ENCODE assay signal across 23 cellular contexts in genomic region chr10:92844746-92845145, GRCh38. TPM values are rescaled to one million over a fixed set of nuclear protein-coding genes. Genes with fewer than 3 reads are reported as not detected.
DNase-seq lines count a peak whose midpoint lies in the region; ATAC-seq and TF ChIP-seq lines count a peak whose summit lies in the region.
"Had no signal": no experiment of that assay in that cellular context is flagged by ENCODE, and none has a peak within 500 bp of the region (broad histone marks: within the 10 kb centered on the region; RNA-seq: fewer than 3 reads in every experiment).

No MANE protein-coding gene starts in this region.

- H3K36me3 ChIP-seq in endodermal cell (ENCODE audit: control insufficient read depth, insufficient read depth, low read length) (no peaks in the 10 kb centered on the region), neutrophil (no peaks in the 10 kb centered on the region)
- H3K36me3 ChIP-seq: heart right ventricle, sigmoid colon, tibial nerve had no signal

- H3K36me3 Mint-ChIP-seq in endodermal cell (ENCODE audit: low read depth) = no peaks in the 10 kb centered on the region
- H3K36me3 Mint-ChIP-seq: naive B cell had no signal

- TF ChIP-seq CTCF in endodermal cell (conservative IDR thresholded peaks at IDR 0.05) = peak; percentile 59
- no peak for TF ChIP-seq CTCF in neutrophil (IDR thresholded peaks at IDR 0.05)

- peaks cover 12% of the 10 kb centered on the region for H3K4me1 Mint-ChIP-seq in endodermal cell

- no peaks in the 10 kb centered on the region for H3K9me3 Mint-ChIP-seq in endodermal cell
- H3K9me3 Mint-ChIP-seq: CD8-positive, alpha-beta memory T cell; central memory CD8-positive, alpha-beta T cell; naive B cell; stimulated activated naive CD8-positive, alpha-beta T cell treated with anti-CD3 and anti-CD28 coated beads, Interleukin-15, Interleukin-2, amounts not matched to agents 100 ng/mL and 50 ng/mL, for 24 hours had no signal

- H3K4me1 ChIP-seq in endodermal cell (ENCODE audit: control insufficient read depth, insufficient read depth, low read length) = no peaks in the 10 kb centered on the region
- H3K4me1 ChIP-seq in neutrophil (ENCODE audit: control insufficient read depth in 1 of 2, insufficient read depth in 1 of 2, low read depth in 1 of 2, low read length in 1 of 2) = peaks cover 61 to 64% of the 10 kb centered on the region in 2 experiments

- H3K4me3 ChIP-seq in endodermal cell (ENCODE audit: low read length) (no peak overlapping the region), neutrophil (ENCODE audit: low read depth in 1 of 2, low read length in 1 of 2) (peak overlapping the region; percentile 56 to 99)
- H3K4me3 ChIP-seq: heart right ventricle, sigmoid colon, tibial nerve had no signal

- ATAC-seq in GM19467 (IDR thresholded peaks at IDR 0.05; ENCODE audit: unreplicated experiment) (no peak), GM21619 (IDR thresholded peaks at IDR 0.05; ENCODE audit: unreplicated experiment) (no peak)
- ATAC-seq: heart right ventricle had no signal

- no peak overlapping the region for H3K27ac Mint-ChIP-seq in endodermal cell
- H3K27ac Mint-ChIP-seq: stimulated activated naive CD8-positive, alpha-beta T cell treated with anti-CD3 and anti-CD28 coated beads, Interleukin-15, Interleukin-2, amounts not matched to agents 100 ng/mL and 50 ng/mL, for 24 hours had no signal

- H3K9me3 ChIP-seq in endodermal cell (ENCODE audit: control insufficient read depth, low read length) = no peaks in the 10 kb centered on the region
- no peaks in the 10 kb centered on the region for H3K9me3 ChIP-seq in neutrophil
- H3K9me3 ChIP-seq: sigmoid colon, tibial nerve had no signal

- H3K27me3 ChIP-seq in endodermal cell (ENCODE audit: control insufficient read depth, insufficient read depth, low read length, poor library complexity, severe bottlenecking) = peaks cover 18% of the 10 kb centered on the region
- H3K27me3 ChIP-seq in neutrophil = no peaks in the 10 kb centered on the region
- H3K27me3 ChIP-seq: heart right ventricle, sigmoid colon, tibial nerve had no signal

- peak; percentile 38 for DNase-seq in HCEC 1CT
- DNase-seq in NCI-H82 (lab: John Stamatoyannopoulos, UW) = peak; percentile 47
- DNase-seq in endodermal cell = no peak
- no peak for DNase-seq in amygdala (lab: John Stamatoyannopoulos, UW)
- DNase-seq: activated CD4-positive, alpha-beta T cell treated with anti-CD3 and anti-CD28 coated beads, Interleukin-2, amount 50 U/mL, for 48 hours; activated naive CD4-positive, alpha-beta T cell treated with Interleukin-2 at 50 U/mL for 16 hours; aorta; CD8-positive, alpha-beta memory T cell; heart right ventricle; mammary epithelial cell; naive B cell; NCI-H1048; NCI-H2029; NCI-H446; sigmoid colon; stimulated activated CD4-positive, alpha-beta T cell treated with anti-CD3 and anti-CD28 coated beads, Interleukin-2, amount 100 ng/mL, for 24 hours had no signal

- H3K9ac ChIP-seq in endodermal cell (ENCODE audit: extremely low read depth, low read length, poor library complexity, severe bottlenecking) = no peak overlapping the region

- H3K27ac ChIP-seq in endodermal cell (ENCODE audit: low read depth, low read length) (no peak overlapping the region), neutrophil (peak overlapping the region; percentile 94)
- H3K27ac ChIP-seq: sigmoid colon, tibial nerve, VCaP had no signal

- peaks cover 39% of the 10 kb centered on the region for H3K27me3 Mint-ChIP-seq in endodermal cell (ENCODE audit: insufficient read depth)
- H3K27me3 Mint-ChIP-seq: CD8-positive, alpha-beta memory T cell; central memory CD8-positive, alpha-beta T cell; naive B cell; stimulated activated naive CD8-positive, alpha-beta T cell treated with anti-CD3 and anti-CD28 coated beads, Interleukin-15, Interleukin-2, amounts not matched to agents 100 ng/mL and 50 ng/mL, for 24 hours had no signal

- WGBS in endodermal cell (ENCODE audit: insufficient coverage in 1 of 2, insufficient read length in 1 of 2), 2 experiments = 60 to 69% methylated on average over 2 to 3 of the region's 3 CpGs

- H3K4me3 Mint-ChIP-seq in endodermal cell = no peak overlapping the region
- H3K4me3 Mint-ChIP-seq: central memory CD8-positive, alpha-beta T cell; stimulated activated naive CD8-positive, alpha-beta T cell treated with anti-CD3 and anti-CD28 coated beads, Interleukin-15, Interleukin-2, amounts not matched to agents 100 ng/mL and 50 ng/mL, for 24 hours had no signal

RNA-seq across cellular contexts. Expression of gene EXOC6, which starts 3.6 kb away (rescaled TPM):
- total RNA-seq in endodermal cell = 10 to 100 TPM; 12.1 to 21.3 TPM
- polyA plus RNA-seq in endodermal cell (2013, experiment 1 of 2) = 18.0 TPM
- 17.0 TPM for polyA plus RNA-seq in endodermal cell (2013, experiment 2 of 2)

Comparison
In these comparisons a context has a peak if more than half of its experiments do, and no peak if none do; other contexts are left out.
1. DNase-seq: peak in HCEC 1CT (single experiment) and NCI-H82 (single experiment); none in endodermal cell (single experiment) and amygdala (0 of 56).